20 cellular contexts compared by ENCODE assay signal in the genomic region with DNA sequence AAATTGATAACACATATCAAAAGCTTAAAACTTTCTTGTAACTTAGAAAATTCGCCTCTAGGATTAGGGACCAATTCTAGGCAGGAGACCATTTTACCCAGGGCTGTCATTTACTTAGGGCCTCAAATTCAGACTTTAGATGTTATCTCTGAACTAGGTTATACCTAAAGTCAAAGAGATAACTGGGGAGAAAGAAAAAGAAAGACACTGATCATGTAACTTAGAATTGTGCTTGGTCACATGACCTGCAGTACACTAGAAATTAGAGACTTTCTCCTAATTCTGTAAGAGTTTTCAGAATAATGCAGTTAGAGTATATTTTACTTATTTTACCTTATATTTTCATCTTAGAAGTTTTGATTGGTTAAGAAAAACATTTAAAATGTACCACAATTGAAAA. TPM values are rescaled to one million over a fixed set of nuclear protein-coding genes. Genes with fewer than 3 reads are reported as not detected.
DNase-seq lines count a peak whose midpoint lies in the region; ATAC-seq, FAIRE-seq and TF ChIP-seq lines count a peak whose summit lies in the region.
"Had no signal": no experiment of that assay in that cellular context is flagged by ENCODE, and none has a peak within 500 bp of the region (broad histone marks: within the 10 kb centered on the region; RNA-seq: fewer than 3 reads in every experiment).

No MANE protein-coding gene starts in this region.

- no peak for TF ChIP-seq POLR2A in GM12878 (IDR thresholded peaks at IDR 0.05; ENCODE audit: low read depth, low read length)
- TF ChIP-seq POLR2A in testis (IDR thresholded peaks at IDR 0.05), result no peak

- no peak overlapping the region for H3K4me3 ChIP-seq in GM12878
- no peak overlapping the region for H3K4me3 ChIP-seq in testis
- H3K4me3 ChIP-seq: BLaER1, GM23338 had no signal

- WGBS in GM12878 (ENCODE audit: insufficient coverage, insufficient replicate concordance, low lambda C conversion rate, missing lambda C conversion rate), result 100% methylated on average over 1 of the region's 1 CpG
- 88 to 92% methylated on average over 1 of the region's 1 CpG for WGBS in testis, 2 donors

- H2AFZ ChIP-seq in GM12878 (ENCODE audit: control insufficient read depth, low read depth, low read length), result no peak overlapping the region

- RAD21 ChIA-PET in GM12878 (lab: Charles Lee; ENCODE audit: unreplicated experiment), result interaction anchor here (0.6 to 5.2 kb wide), 10 partner anchors 9 to 1052 kb away, joined by 3 to 51 read pairs (median 4); no protein-coding TSS in a partner anchor

- no peak for TF ChIP-seq RAD21 in GM12878 (IDR thresholded peaks at IDR 0.05; ENCODE audit: insufficient read depth, low read depth, low read length)

- SMC1A ChIA-PET in GM12878 (lab: Charles Lee; ENCODE audit: uncharacterized antibody, unreplicated experiment), result interaction anchor here (0.6 to 5.7 kb wide), 13 partner anchors 10 to 1000 kb away, joined by 3 to 87 read pairs (median 4); no protein-coding TSS in a partner anchor

- H3K36me3 ChIP-seq in KOPT-K1 (ENCODE audit: insufficient read depth, low read length) (no peaks in the 10 kb centered on the region), GM12878 (ENCODE audit: control insufficient read depth in 2 of 2, insufficient read depth in 2 of 2, low read length in 1 of 2) (no peaks in the 10 kb centered on the region), testis (ENCODE audit: low read depth, missing control alignments) (no peaks in the 10 kb centered on the region)
- H3K36me3 ChIP-seq: BLaER1 had no signal

- no peaks in the 10 kb centered on the region for H4K20me1 ChIP-seq in GM12878 (ENCODE audit: control insufficient read depth, insufficient read depth)
- H4K20me1 ChIP-seq: BLaER1 had no signal

- no peaks in the 10 kb centered on the region for H3K27me3 Mint-ChIP-seq in activated CD8-positive, alpha-beta memory T cell treated with anti-CD3 and anti-CD28 coated beads, Interleukin-2, amount 10 ng/mL, durations not matched to agents 7 days and 5 days

- H3K27me3 ChIP-seq in GM12878 (replicated peaks in 1 of 2; ENCODE audit: control insufficient read depth in 2 of 2, insufficient read depth in 2 of 2, low read length in 1 of 2), result no peaks in the 10 kb centered on the region
- no peaks in the 10 kb centered on the region for H3K27me3 ChIP-seq in testis
- H3K27me3 ChIP-seq: BLaER1 had no signal

- no peak for FAIRE-seq in GM12878 (lab: Jason Lieb, UNC)
- FAIRE-seq: GM12891, H54 had no signal

- no peak overlapping the region for H3K4me2 ChIP-seq in GM12878 (ENCODE audit: control insufficient read depth, insufficient read depth)
- H3K4me2 ChIP-seq: BLaER1, GM23338 had no signal

- intact Hi-C loops in GM12878 (cut with micrococcal nuclease; ENCODE audit: unreplicated experiment), result loop anchor here (5.0 kb wide), 1 partner anchor 990 kb away; no protein-coding TSS in a partner anchor
- intact Hi-C loops in testis (cut with DNase I; ENCODE audit: low total_unique reads), result no loop called here

- H3K9ac ChIP-seq in GM12878 (ENCODE audit: control insufficient read depth, insufficient read depth, low read length), result no peak overlapping the region
- H3K9ac ChIP-seq: BLaER1 had no signal

- no TSS peak for BruUV-seq in GM12878 (replicated peaks; lab: Mats Ljungman, UMichigan)

- TF ChIP-seq EP300 in GM12878 (IDR thresholded peaks at IDR 0.05; ENCODE audit: borderline replicate concordance in 1 of 2, control insufficient read depth in 1 of 2, low read depth in 2 of 2, low read length in 2 of 2), result no peak

- H3K36me3 Mint-ChIP-seq in activated CD8-positive, alpha-beta memory T cell treated with anti-CD3 and anti-CD28 coated beads, Interleukin-2, amount 10 ng/mL, durations not matched to agents 7 days and 5 days, result peaks cover 6% of the 10 kb centered on the region
- H3K36me3 Mint-ChIP-seq: CD14-positive monocyte; CD4-positive, alpha-beta memory T cell had no signal

- H3K27ac Mint-ChIP-seq in activated CD8-positive, alpha-beta memory T cell treated with anti-CD3 and anti-CD28 coated beads, Interleukin-2, amount 10 ng/mL, durations not matched to agents 7 days and 5 days, result peak overlapping the region; percentile 6
- H3K27ac Mint-ChIP-seq: CD14-positive monocyte; CD4-positive, alpha-beta memory T cell; GM23338 had no signal

- CTCF ChIA-PET in activated CD8-positive, alpha-beta memory T cell treated with anti-CD3 and anti-CD28 coated beads, Interleukin-2, amount 10 ng/mL, durations not matched to agents 7 days and 5 days (lab: Charles Lee), result interaction anchor here (3.4 kb wide), 1 partner anchor 9 kb away, joined by 25 read pairs; no protein-coding TSS in a partner anchor
- CTCF ChIA-PET in GM12878 (lab: Yijun Ruan, JAX), result interaction anchor here (0.7 to 5.3 kb wide), 8 partner anchors 10 to 369 kb away, joined by 3 to 82 read pairs (median 4); no protein-coding TSS in a partner anchor

- in situ Hi-C loops in GM12878 (cut with MboI), result no loop called here

- TF ChIP-seq CTCF in GM12878 (IDR thresholded peaks at IDR 0.05 in 2 of 3, conservative IDR thresholded peaks at IDR 0.05 in 1 of 3; ENCODE audit: control insufficient read depth in 2 of 3, extremely low read depth in 1 of 3, insufficient read depth in 1 of 3, low read depth in 3 of 3, low read length in 3 of 3), result no peak
- no peak for TF ChIP-seq CTCF in testis (IDR thresholded peaks at IDR 0.05)

- no peak for DNase-seq in activated CD8-positive, alpha-beta memory T cell treated with anti-CD3 and anti-CD28 coated beads, Interleukin-2, amount 10 ng/mL, durations not matched to agents 7 days and 5 days
- no peak for DNase-seq in activated CD8-positive, alpha-beta memory T cell treated with anti-CD3 and anti-CD28 coated beads for 24 hours
- DNase-seq in GM12878 (ENCODE audit: low read depth, low spot score) (no peak), NK-92 (lab: John Stamatoyannopoulos, UW; ENCODE audit: unreplicated experiment) (no peak), testis (no peak)
- DNase-seq: CD4-positive, alpha-beta memory T cell; DMS153; DMS79; HCEC 1CT had no signal

- H3K27ac ChIP-seq in KOPT-K1 (ENCODE audit: low read depth, low read length, poor library complexity, severe bottlenecking) (peak overlapping the region; percentile 100), GM12878 (ENCODE audit: control insufficient read depth, insufficient read depth) (no peak overlapping the region), testis (no peak overlapping the region)
- H3K27ac ChIP-seq: 22Rv1, BLaER1, HL-60 had no signal

- ATAC-seq in activated CD8-positive, alpha-beta memory T cell treated with anti-CD3 and anti-CD28 coated beads, Interleukin-2, amount 10 ng/mL, durations not matched to agents 7 days and 5 days, result no peak
- ATAC-seq in GM12878 (no peak), HG03432 (IDR thresholded peaks at IDR 0.05; ENCODE audit: unreplicated experiment) (no peak)

- peaks cover 33% of the 10 kb centered on the region for H3K4me1 Mint-ChIP-seq in activated CD8-positive, alpha-beta memory T cell treated with anti-CD3 and anti-CD28 coated beads, Interleukin-2, amount 10 ng/mL, durations not matched to agents 7 days and 5 days
- H3K4me1 Mint-ChIP-seq: CD14-positive monocyte had no signal

- no peaks in the 10 kb centered on the region for H3K79me2 ChIP-seq in GM12878 (ENCODE audit: control insufficient read depth, insufficient read depth, low read length)

- H3K4me1 ChIP-seq in GM12878 (ENCODE audit: control insufficient read depth, insufficient read depth, low read length) (peaks cover 8% of the 10 kb centered on the region), testis (no peaks in the 10 kb centered on the region)

- no peak overlapping the region for H3K4me3 Mint-ChIP-seq in activated CD8-positive, alpha-beta memory T cell treated with anti-CD3 and anti-CD28 coated beads, Interleukin-2, amount 10 ng/mL, durations not matched to agents 7 days and 5 days
- H3K4me3 Mint-ChIP-seq: CD14-positive monocyte; CD4-positive, alpha-beta memory T cell; GM23338 had no signal

- H3K9me3 Mint-ChIP-seq in activated CD8-positive, alpha-beta memory T cell treated with anti-CD3 and anti-CD28 coated beads, Interleukin-2, amount 10 ng/mL, durations not matched to agents 7 days and 5 days (ENCODE audit: low read depth), result no peaks in the 10 kb centered on the region
- H3K9me3 Mint-ChIP-seq: CD14-positive monocyte, GM23338 had no signal

- no peaks in the 10 kb centered on the region for H3K9me3 ChIP-seq in KOPT-K1 (ENCODE audit: insufficient read depth, low read length, poor library complexity, severe bottlenecking)
- no peaks in the 10 kb centered on the region; the same call in 2 of the 3 replicates for H3K9me3 ChIP-seq in GM12878 (replicated peaks; ENCODE audit: control insufficient read depth, insufficient read depth, low read length)
- H3K9me3 ChIP-seq in testis, result no peaks in the 10 kb centered on the region
- H3K9me3 ChIP-seq: BLaER1 had no signal

- POLR2A ChIA-PET in GM12878 (lab: Charles Lee), result interaction anchor here (0.6 to 1.0 kb wide), 2 partner anchors 22 to 32 kb away, joined by 3 to 8 read pairs; no protein-coding TSS in a partner anchor

TF ChIP-seq in GM12878, 131 proteins besides CTCF, POLR2A, EP300 and RAD21 (continues in another document):
- peak; percentile 85 for TF ChIP-seq RAD51 (IDR thresholded peaks at IDR 0.05)
- TF ChIP-seq PAX5 (IDR thresholded peaks at IDR 0.05; ENCODE audit: borderline replicate concordance, low read depth, low read length), result no peak
- no peak for TF ChIP-seq CHD2 (IDR thresholded peaks at IDR 0.05; ENCODE audit: borderline replicate concordance, low read depth, low read length)
- no peak for TF ChIP-seq CHD4 (IDR thresholded peaks at IDR 0.05)
- no peak for TF ChIP-seq HDGF (IDR thresholded peaks at IDR 0.05)

RNA-seq across cellular contexts. Expression of gene ASB4, which starts 16.7 kb away (rescaled TPM):
- not detected for total RNA-seq in activated CD8-positive, alpha-beta memory T cell treated with anti-CD3 and anti-CD28 coated beads, Interleukin-2, amount 10 ng/mL, durations not matched to agents 7 days and 5 days
- total RNA-seq in GM12878 (2013; cell fraction: nucleolus; rRNA removed), result 0.27 and 1.1 TPM in 2 replicates
- not detected in 2 replicates for total RNA-seq in GM12878 (2014; rRNA removed)
- not detected in 2 replicates for total RNA-seq in GM12878 (2014; rRNA removed; fragmentation: Illumina TruSeq; extraction: Trizol)
- total RNA-seq in GM12878 (2021), result 0.08 TPM in 1 of 2 replicates, not detected in the other
- polyA plus RNA-seq in GM12878 (2011; ENCODE audit: low read depth), result not detected
- polyA plus RNA-seq in GM12878 (2011; rRNA removed), result 1.1 and 1.3 TPM in 2 replicates
- polyA plus RNA-seq in GM12878 (2011; cell fraction: cytosol; rRNA removed), result 0.64 and 0.82 TPM in 2 replicates
- polyA plus RNA-seq in GM12878 (2011; cell fraction: nucleus; rRNA removed), result 0.56 and 1.1 TPM in 2 replicates
- polyA plus RNA-seq in GM12878 (2012), result not detected in 2 replicates
- not detected in 2 replicates for polyA plus RNA-seq in GM12878 (2014; fragmentation: Illumina TruSeq; extraction: Trizol)
- not detected for polyA plus RNA-seq in GM12878 (2014; fragmentation: Nextera tagmentation; extraction: Ambion mirVana)
- 0.12 TPM in 1 of 2 replicates, not detected in the other for polyA plus RNA-seq in GM12878 (2014; rRNA removed)
- polyA plus RNA-seq in GM12878 (2016; fragmentation: Nextera tagmentation; extraction: Ambion mirVana), result not detected
- polyA minus RNA-seq in GM12878 (2011; rRNA and poly(A)+ RNA removed), result 1.2 and 1.9 TPM in 2 replicates
- not detected in 2 replicates for polyA minus RNA-seq in GM12878 (2011; cell fraction: cytosol; rRNA and poly(A)+ RNA removed)
- polyA minus RNA-seq in GM12878 (2011; cell fraction: nucleus; rRNA and poly(A)+ RNA removed), result 0.73 and 1.4 TPM in 2 replicates
- total RNA-seq in testis, result 1 to 10 TPM in 1 of 2 donors, under 1 TPM in 1; 0.12 to 1.9 TPM
- 1.0 TPM for polyA plus RNA-seq in testis (ENCODE audit: insufficient read depth, low read depth, low replicate concordance)
- total RNA-seq: A673; CD4-positive, alpha-beta memory T cell; GM23338; HT1080 had no signal
- polyA plus RNA-seq: CD14-positive monocyte; CD4-positive, alpha-beta memory T cell; GM23338 had no signal
